In the genomic region with DNA sequence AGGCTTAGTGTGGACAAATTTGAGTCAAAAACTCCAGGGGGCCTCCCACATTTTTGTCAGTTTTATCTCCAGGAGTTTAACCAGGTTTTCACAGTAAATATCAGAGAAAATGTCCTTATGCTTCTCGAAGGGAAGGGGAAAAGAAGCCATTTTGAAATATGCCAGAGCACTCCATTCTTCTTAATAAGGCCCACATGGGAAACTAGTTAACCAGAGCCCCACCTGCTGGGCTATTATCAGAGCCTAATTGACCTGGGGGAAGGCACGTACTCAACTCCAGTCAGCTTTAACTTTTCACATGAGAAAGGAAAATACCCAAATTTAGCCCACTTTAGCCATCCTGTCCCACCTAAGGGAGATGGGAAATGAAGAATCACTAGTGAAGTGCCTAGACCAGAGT, we compare ENCODE assay signal across 15 cellular contexts.
A peak's percentile ranks its signal among the peaks of the same experiment; 100 is the strongest.
DNase-seq lines count a peak whose midpoint lies in the region; ATAC-seq and TF ChIP-seq lines count a peak whose summit lies in the region.
"Had no signal": no experiment of that assay in that cellular context is flagged by ENCODE, and none has a peak within 500 bp of the region (broad histone marks: within the 10 kb centered on the region; RNA-seq: fewer than 3 reads in every experiment).

No MANE protein-coding gene starts in this region.

- H3K4me1 Mint-ChIP-seq in neural progenitor cell: no peaks in the 10 kb centered on the region
- H3K4me1 Mint-ChIP-seq: activated CD4-positive, alpha-beta T cell treated with anti-CD3 and anti-CD28 coated beads, Interleukin-2, amount 10 ng/mL, durations not matched to agents 7 days and 5 days; brain had no signal

- H3F3A ChIP-seq in neural progenitor cell (ENCODE audit: low read depth): no peaks in the 10 kb centered on the region

- no peak overlapping the region for H3K4me3 Mint-ChIP-seq in neural progenitor cell
- H3K4me3 Mint-ChIP-seq: activated CD4-positive, alpha-beta T cell treated with anti-CD3 and anti-CD28 coated beads, Interleukin-2, amount 10 ng/mL, durations not matched to agents 7 days and 5 days; brain had no signal

- H3K9me2 ChIP-seq in Karpas-422 (replicated peaks; ENCODE audit: insufficient read depth, low read length): no peaks in the 10 kb centered on the region

- no peak for ATAC-seq in gastrocnemius medialis
- ATAC-seq in GM21737 (IDR thresholded peaks at IDR 0.05; ENCODE audit: unreplicated experiment): no peak
- ATAC-seq: HCT116, heart left ventricle, left ventricle myocardium superior had no signal

- in situ Hi-C loops in mammary epithelial cell (cut with MboI; ENCODE audit: low sequenced_read_pairs in 2 of 2): no loop called here
- in situ Hi-C loops in gastrocnemius medialis (cut with MboI; ENCODE audit: low sequenced_read_pairs in 4 of 4): no loop called here

- H3K27ac ChIP-seq in Karpas-422 (ENCODE audit: low read length) (no peak overlapping the region), mammary epithelial cell (ENCODE audit: insufficient read depth, low read depth, low read length) (no peak overlapping the region), neural progenitor cell (no peak overlapping the region), gastrocnemius medialis (no peak overlapping the region), left ventricle myocardium inferior (replicated peaks) (no peak overlapping the region)
- H3K27ac ChIP-seq: heart left ventricle, tibial artery had no signal

- dilution Hi-C loops in mammary epithelial cell (cut with HindIII; ENCODE audit: low sequenced_read_pairs): no loop called here

- H2AFZ ChIP-seq in Karpas-422 (ENCODE audit: low read length) (peak overlapping the region; percentile 64), mammary epithelial cell (ENCODE audit: low read depth, low read length) (peak overlapping the region; percentile 9), neural progenitor cell (replicated peaks) (peak overlapping the region; percentile 90)

- H3K9me3 ChIP-seq in Karpas-422 (ENCODE audit: low read length) (no peaks in the 10 kb centered on the region), mammary epithelial cell (replicated peaks; ENCODE audit: insufficient read depth, low read length) (no peaks in the 10 kb centered on the region), neural progenitor cell (ENCODE audit: low read depth) (peaks cover 3% of the 10 kb centered on the region), gastrocnemius medialis (no peaks in the 10 kb centered on the region), left ventricle myocardium inferior (replicated peaks) (no peaks in the 10 kb centered on the region)
- H3K9me3 ChIP-seq: heart left ventricle, tibial artery had no signal

- WGBS in mammary epithelial cell (ENCODE audit: low coverage, missing lambda C conversion rate): 85% methylated on average over 2 of the region's 2 CpGs

- CTCF ChIA-PET in mammary epithelial cell (lab: Charles Lee; ENCODE audit: low non-redundant PET): no interaction called here

- no peak overlapping the region for H3K4me2 ChIP-seq in Karpas-422 (ENCODE audit: low read depth, low read length, poor library complexity, severe bottlenecking)
- H3K4me2 ChIP-seq in mammary epithelial cell (ENCODE audit: insufficient read depth, low read depth, low read length): no peak overlapping the region
- peak overlapping the region; percentile 14 for H3K4me2 ChIP-seq in neural progenitor cell

- TF ChIP-seq CTCF in GM12872 (IDR thresholded peaks at IDR 0.05; ENCODE audit: insufficient read depth, low read depth, low read length) (0 out of 3 replicates have a peak, but pooled peaks have one; percentile 6), mammary epithelial cell (conservative IDR thresholded peaks at IDR 0.05 in 1 of 2, IDR thresholded peaks at IDR 0.05 in 1 of 2; ENCODE audit: extremely low read depth in 1 of 2, insufficient read depth in 1 of 2, low read depth in 1 of 2, low read length in 2 of 2) (no peak), neural progenitor cell (IDR thresholded peaks at IDR 0.05) (peak; percentile 8), gastrocnemius medialis (IDR thresholded peaks at IDR 0.05 in 4 of 5, conservative IDR thresholded peaks at IDR 0.05 in 1 of 5) (no peak), left ventricle myocardium inferior (IDR thresholded peaks at IDR 0.05; ENCODE audit: borderline replicate concordance) (no peak)

- H3K9ac ChIP-seq in Karpas-422 (ENCODE audit: low read length): no peak overlapping the region
- no peak overlapping the region for H3K9ac ChIP-seq in mammary epithelial cell (ENCODE audit: insufficient read depth, low read length)
- no peak overlapping the region for H3K9ac ChIP-seq in neural progenitor cell

- H3K4me1 ChIP-seq in Karpas-422 (ENCODE audit: low read length) (no peaks in the 10 kb centered on the region), mammary epithelial cell (ENCODE audit: insufficient read depth, low read length) (no peaks in the 10 kb centered on the region), neural progenitor cell (peaks cover 17% of the 10 kb centered on the region), gastrocnemius medialis (peaks cover 0 to 4% of the 10 kb centered on the region in 2 donors), left ventricle myocardium inferior (peaks cover 3% of the 10 kb centered on the region)
- H3K4me1 ChIP-seq: heart left ventricle had no signal

- H4K20me1 ChIP-seq in Karpas-422 (ENCODE audit: insufficient read depth, low read depth, low read length): no peaks in the 10 kb centered on the region
- no peaks in the 10 kb centered on the region for H4K20me1 ChIP-seq in mammary epithelial cell (ENCODE audit: insufficient read depth, low read length)
- no peaks in the 10 kb centered on the region for H4K20me1 ChIP-seq in neural progenitor cell (ENCODE audit: low read depth)

- H3K27me3 Mint-ChIP-seq in neural progenitor cell (ENCODE audit: insufficient read depth, low read depth): no peaks in the 10 kb centered on the region

- no peaks in the 10 kb centered on the region for H3K79me2 ChIP-seq in Karpas-422 (ENCODE audit: low read length)
- no peaks in the 10 kb centered on the region for H3K79me2 ChIP-seq in mammary epithelial cell (ENCODE audit: insufficient read depth, low read length)
- H3K79me2 ChIP-seq in neural progenitor cell (ENCODE audit: low read depth): no peaks in the 10 kb centered on the region

- H3K4me3 ChIP-seq in Karpas-422 (ENCODE audit: low read length) (no peak overlapping the region), mammary epithelial cell (replicated peaks in 1 of 3; ENCODE audit: insufficient read depth in 1 of 3, low read depth in 2 of 3, low read length in 3 of 3) (no peak overlapping the region), neural progenitor cell (no peak overlapping the region), gastrocnemius medialis (no peak overlapping the region), left ventricle myocardium inferior (no peak overlapping the region)
- H3K4me3 ChIP-seq: heart left ventricle, tibial artery had no signal

- H3K36me3 ChIP-seq in Karpas-422 (ENCODE audit: insufficient read depth, low read length) (no peaks in the 10 kb centered on the region), mammary epithelial cell (ENCODE audit: insufficient read depth, low read length) (no peaks in the 10 kb centered on the region), neural progenitor cell (no peaks in the 10 kb centered on the region), gastrocnemius medialis (no peaks in the 10 kb centered on the region), left ventricle myocardium inferior (no peaks in the 10 kb centered on the region)
- H3K36me3 ChIP-seq: heart left ventricle, tibial artery had no signal

- H3K27me3 ChIP-seq in Karpas-422 (ENCODE audit: low read length): no peaks in the 10 kb centered on the region
- no peaks in the 10 kb centered on the region for H3K27me3 ChIP-seq in mammary epithelial cell (ENCODE audit: insufficient read depth, low read length)
- H3K27me3 ChIP-seq in neural progenitor cell: no peaks in the 10 kb centered on the region
- H3K27me3 ChIP-seq in gastrocnemius medialis: no peaks in the 10 kb centered on the region
- H3K27me3 ChIP-seq in left ventricle myocardium inferior (ENCODE audit: low read depth): no peaks in the 10 kb centered on the region
- H3K27me3 ChIP-seq: heart left ventricle, tibial artery had no signal

- intact Hi-C loops in mammary epithelial cell (cut with micrococcal nuclease) (no loop called here), gastrocnemius medialis (cut with DNase I; ENCODE audit: low total_unique reads) (no loop called here), left ventricle myocardium inferior (cut with micrococcal nuclease) (no loop called here)

- H3K36me3 Mint-ChIP-seq in neural progenitor cell: no peaks in the 10 kb centered on the region
- H3K36me3 Mint-ChIP-seq: brain had no signal

- H3K27ac Mint-ChIP-seq in neural progenitor cell: no peak overlapping the region
- H3K27ac Mint-ChIP-seq: activated CD4-positive, alpha-beta T cell treated with anti-CD3 and anti-CD28 coated beads, Interleukin-2, amount 10 ng/mL, durations not matched to agents 7 days and 5 days; brain had no signal

- no peak for TF ChIP-seq POLR2A in gastrocnemius medialis (IDR thresholded peaks at IDR 0.05)

- DNase-seq in Karpas-422: peak; percentile 52
- DNase-seq in mammary epithelial cell: no peak
- DNase-seq in neural progenitor cell (ENCODE audit: low spot score): peak; percentile 73
- DNase-seq in gastrocnemius medialis: no peak
- no peak for DNase-seq in left ventricle myocardium inferior
- DNase-seq: activated CD4-positive, alpha-beta T cell treated with anti-CD3 and anti-CD28 coated beads, Interleukin-2, amount 10 ng/mL, durations not matched to agents 7 days and 5 days; heart left ventricle; left ventricle myocardium superior; NCI-H1436; T-helper 2 cell; tibial artery had no signal

- BruUV-seq in mammary epithelial cell (replicated peaks; lab: Mats Ljungman, UMichigan): no TSS peak

- no peaks in the 10 kb centered on the region for H3K9me3 Mint-ChIP-seq in neural progenitor cell
- H3K9me3 Mint-ChIP-seq: activated CD4-positive, alpha-beta T cell treated with anti-CD3 and anti-CD28 coated beads, Interleukin-2, amount 10 ng/mL, durations not matched to agents 7 days and 5 days had no signal

Comparison
In these comparisons a context has a peak if more than half of its experiments do, and no peak if none do; other contexts are left out.
1. CTCF ChIP-seq: peak in GM12872 (single experiment) and neural progenitor cell (single experiment); none in mammary epithelial cell (0 of 2), gastrocnemius medialis (0 of 5) and left ventricle myocardium inferior (single experiment).
2. DNase-seq: peak in Karpas-422 (single experiment) and neural progenitor cell (single experiment); none in mammary epithelial cell (single experiment), gastrocnemius medialis (0 of 2) and left ventricle myocardium inferior (single experiment).
3. H2AFZ ChIP-seq: peak in every context shown above with its lines; median percentile 90 in neural progenitor cell; 64 in Karpas-422; 9 in mammary epithelial cell.